Comparison of ENCODE assay signal across 1 cellular context in the genomic region with DNA sequence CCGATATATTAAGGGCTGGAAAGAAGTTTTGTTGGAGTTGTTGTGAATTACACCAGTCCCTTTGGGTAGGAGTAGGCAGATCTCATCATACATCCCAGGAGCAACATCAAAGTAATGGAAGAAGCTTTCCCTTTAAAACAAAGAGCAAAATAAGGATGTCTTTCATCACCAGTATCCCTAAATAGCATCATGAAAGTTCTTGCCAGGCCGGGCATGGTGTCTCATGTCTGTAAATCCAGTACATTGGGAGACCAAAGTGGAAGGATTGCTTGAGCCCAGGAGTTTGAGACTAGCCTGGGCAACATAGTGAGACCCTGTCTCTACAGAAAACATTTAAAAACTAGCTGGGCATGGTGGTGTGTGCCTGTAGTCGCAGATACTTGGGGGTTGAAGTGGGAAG.
TF ChIP-seq lines count a peak whose summit lies in the region.

No MANE protein-coding gene starts in this region.

TF ChIP-seq in K562, 482 proteins besides CTCF, POLR2A, EP300 and RAD21:
- TF ChIP-seq ZNF23 (CRISPR knock-in tag; IDR thresholded peaks at IDR 0.05) (no peak), ZBTB17 (CRISPR knock-in tag; IDR thresholded peaks at IDR 0.05) (no peak), ZNF121 (CRISPR knock-in tag; conservative IDR thresholded peaks at IDR 0.05) (0 out of 2 replicates have a peak, but pooled peaks have one; percentile 21), PHTF2 (CRISPR knock-in tag; IDR thresholded peaks at IDR 0.05) (no peak), SIX5 (IDR thresholded peaks at IDR 0.05; ENCODE audit: borderline replicate concordance in 1 of 2, insufficient read depth in 1 of 2, low read depth in 1 of 2, low read length in 2 of 2) (no peak)
